14 cellular contexts compared by ENCODE assay signal in the genomic region with DNA sequence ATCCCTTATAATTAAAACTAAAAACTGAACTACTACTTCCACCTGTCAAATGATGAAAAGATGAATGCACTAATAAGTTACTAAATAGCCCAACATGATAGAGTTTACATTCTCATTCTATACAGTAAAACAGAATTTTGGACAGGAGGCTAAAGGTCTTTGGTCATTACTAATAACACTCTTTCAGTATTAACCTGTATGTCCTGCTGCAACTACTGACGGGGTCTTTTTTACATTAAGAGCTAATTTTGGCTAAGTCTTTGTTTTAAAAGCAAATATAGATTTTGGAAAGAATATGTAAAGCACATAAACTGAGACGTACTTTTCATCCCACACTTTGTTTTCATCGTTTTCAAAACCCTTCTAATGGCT.
A peak's percentile ranks its signal among the peaks of the same experiment; 100 is the strongest.
DNase-seq lines count a peak whose midpoint lies in the region; ATAC-seq, FAIRE-seq and TF ChIP-seq lines count a peak whose summit lies in the region.
"Had no signal": no experiment of that assay in that cellular context is flagged by ENCODE, and none has a peak within 500 bp of the region (broad histone marks: within the 10 kb centered on the region; RNA-seq: fewer than 3 reads in every experiment).

No MANE protein-coding gene starts in this region.

- FAIRE-seq in GM12878 (lab: Jason Lieb, UNC): no peak
- FAIRE-seq: GM19239 had no signal

- H3K9me3 ChIP-seq in GM12878 (replicated peaks; ENCODE audit: control insufficient read depth, insufficient read depth, low read length) (no peaks in the 10 kb centered on the region), neural progenitor cell (ENCODE audit: low read depth) (no peaks in the 10 kb centered on the region)
- H3K9me3 ChIP-seq in effector memory CD4-positive, alpha-beta T cell (ENCODE audit: control insufficient read depth, low read length): no peaks in the 10 kb centered on the region
- H3K9me3 ChIP-seq: HAP-1 had no signal

- H3K4me1 ChIP-seq in GM12878 (ENCODE audit: control insufficient read depth, insufficient read depth, low read length) (no peaks in the 10 kb centered on the region), neural progenitor cell (peaks cover 61% of the 10 kb centered on the region)
- H3K4me1 ChIP-seq in effector memory CD4-positive, alpha-beta T cell (ENCODE audit: control insufficient read depth, insufficient read depth, low read length, poor library complexity, severe bottlenecking): no peaks in the 10 kb centered on the region
- H3K4me1 ChIP-seq: HAP-1 had no signal

- DNase-seq in GM13977 (ENCODE audit: low spot score): peak; percentile 38
- no peak for DNase-seq in GM12878 (ENCODE audit: low read depth, low spot score)
- no peak for DNase-seq in neural progenitor cell (ENCODE audit: low spot score)
- DNase-seq in NCI-H526 (lab: John Stamatoyannopoulos, UW): no peak
- DNase-seq in effector memory CD4-positive, alpha-beta T cell: no peak
- DNase-seq in NCI-H187 treated with DMSO at 0.1 percent for 48 hours (lab: John Stamatoyannopoulos, UW): no peak
- DNase-seq: Calu3; CD8-positive, alpha-beta T cell; DND-41 had no signal

- intact Hi-C loops in GM12878 (cut with micrococcal nuclease; ENCODE audit: unreplicated experiment): no loop called here

- 0% methylated on average over 3 of the region's 3 CpGs for WGBS in GM12878 (ENCODE audit: insufficient coverage, insufficient replicate concordance, low lambda C conversion rate, missing lambda C conversion rate)

- H3K4me2 ChIP-seq in GM12878 (ENCODE audit: control insufficient read depth, insufficient read depth) (no peak overlapping the region), neural progenitor cell (peak overlapping the region; percentile 71)

- RAD21 ChIA-PET in GM12878 (lab: Charles Lee; ENCODE audit: unreplicated experiment): no interaction called here

- in situ Hi-C loops in GM13977 (cut with MboI; ENCODE audit: low pct_unique_long_range_greater_than_20kb, low sequenced_read_pairs, unreplicated experiment): no loop called here
- in situ Hi-C loops in GM12878 (cut with MboI): no loop called here

- SMC1A ChIA-PET in GM12878 (lab: Charles Lee; ENCODE audit: uncharacterized antibody, unreplicated experiment): interaction anchor here (1.0 to 1.5 kb wide), 2 partner anchors 14 to 46 kb away, joined by 3 to 4 read pairs; no protein-coding TSS in a partner anchor

- H3K27me3 Mint-ChIP-seq in neural progenitor cell (ENCODE audit: insufficient read depth, low read depth): peaks cover 2% of the 10 kb centered on the region

- H4K20me1 ChIP-seq in GM12878 (ENCODE audit: control insufficient read depth, insufficient read depth) (no peaks in the 10 kb centered on the region), neural progenitor cell (ENCODE audit: low read depth) (no peaks in the 10 kb centered on the region)
- H4K20me1 ChIP-seq: BLaER1 treated with 17β-estradiol and CSF1 and Interleukin-3, amounts not matched to agents 10 nM and 100 nM had no signal

- ATAC-seq in GM12878: peak; percentile 48; the same call in 2 of the 3 replicates
- ATAC-seq: CD8-positive, alpha-beta T cell had no signal

- no peak overlapping the region for H2AFZ ChIP-seq in GM12878 (ENCODE audit: control insufficient read depth, low read depth, low read length)
- H2AFZ ChIP-seq in neural progenitor cell (replicated peaks): no peak overlapping the region

- CTCF ChIA-PET in GM12878 (lab: Yijun Ruan, JAX): interaction anchor here (1.3 kb wide), 1 partner anchor 14 kb away, joined by 3 read pairs; no protein-coding TSS in a partner anchor

- peaks cover 42% of the 10 kb centered on the region for H3F3A ChIP-seq in neural progenitor cell (ENCODE audit: low read depth)

- POLR2A ChIA-PET in GM12878 (lab: Charles Lee): no interaction called here

- no peak for TF ChIP-seq RAD21 in GM12878 (IDR thresholded peaks at IDR 0.05; ENCODE audit: insufficient read depth, low read depth, low read length)

- H3K9me3 Mint-ChIP-seq in neural progenitor cell: no peaks in the 10 kb centered on the region
- H3K9me3 Mint-ChIP-seq: CD8-positive, alpha-beta T cell had no signal

- H3K36me3 Mint-ChIP-seq in neural progenitor cell: no peaks in the 10 kb centered on the region
- H3K36me3 Mint-ChIP-seq: CD8-positive, alpha-beta T cell had no signal

- no peak overlapping the region for H3K27ac Mint-ChIP-seq in neural progenitor cell
- H3K27ac Mint-ChIP-seq: B cell; CD8-positive, alpha-beta T cell had no signal

- H3K4me1 Mint-ChIP-seq in neural progenitor cell: peaks cover 82% of the 10 kb centered on the region

- peak overlapping the region; percentile 13 for H3K4me3 Mint-ChIP-seq in neural progenitor cell
- H3K4me3 Mint-ChIP-seq: CD8-positive, alpha-beta T cell had no signal

- TF ChIP-seq CTCF in GM13977 (IDR thresholded peaks at IDR 0.05; ENCODE audit: extremely low read depth, insufficient read depth, missing control alignments) (no peak), GM12878 (IDR thresholded peaks at IDR 0.05 in 2 of 3, conservative IDR thresholded peaks at IDR 0.05 in 1 of 3; ENCODE audit: control insufficient read depth in 2 of 3, extremely low read depth in 1 of 3, insufficient read depth in 1 of 3, low read depth in 3 of 3, low read length in 3 of 3) (no peak), neural progenitor cell (IDR thresholded peaks at IDR 0.05) (no peak)

- H3K27ac ChIP-seq in GM12878 (ENCODE audit: control insufficient read depth, insufficient read depth) (no peak overlapping the region), neural progenitor cell (no peak overlapping the region)
- H3K27ac ChIP-seq in effector memory CD4-positive, alpha-beta T cell (ENCODE audit: insufficient read depth, low read length, poor library complexity, severe bottlenecking): no peak overlapping the region
- H3K27ac ChIP-seq: BLaER1 treated with 17β-estradiol and CSF1 and Interleukin-3, amounts not matched to agents 10 nM and 100 nM; HL-60 had no signal

- no peaks in the 10 kb centered on the region for H3K36me3 ChIP-seq in GM12878 (ENCODE audit: control insufficient read depth in 2 of 2, insufficient read depth in 2 of 2, low read length in 1 of 2)
- H3K36me3 ChIP-seq in neural progenitor cell: no peaks in the 10 kb centered on the region
- H3K36me3 ChIP-seq in effector memory CD4-positive, alpha-beta T cell (ENCODE audit: control insufficient read depth, insufficient read depth, low read length): no peaks in the 10 kb centered on the region
- H3K36me3 ChIP-seq: BLaER1 treated with 17β-estradiol and CSF1 and Interleukin-3, amounts not matched to agents 10 nM and 100 nM; HAP-1 had no signal

- TF ChIP-seq EP300 in GM12878 (IDR thresholded peaks at IDR 0.05; ENCODE audit: borderline replicate concordance in 1 of 2, control insufficient read depth in 1 of 2, low read depth in 2 of 2, low read length in 2 of 2): no peak

- H3K9ac ChIP-seq in GM12878 (ENCODE audit: control insufficient read depth, insufficient read depth, low read length): no peak overlapping the region
- H3K9ac ChIP-seq in neural progenitor cell: no peak overlapping the region
- H3K9ac ChIP-seq: BLaER1 treated with 17β-estradiol and CSF1 and Interleukin-3, amounts not matched to agents 10 nM and 100 nM had no signal

- H3K27me3 ChIP-seq in GM12878 (replicated peaks in 1 of 2; ENCODE audit: control insufficient read depth in 2 of 2, insufficient read depth in 2 of 2, low read length in 1 of 2) (peaks cover 1 to 25% of the 10 kb centered on the region in 2 experiments; a peak in 3 of 4 replicates), neural progenitor cell (peaks cover 71% of the 10 kb centered on the region)
- peaks cover 7% of the 10 kb centered on the region for H3K27me3 ChIP-seq in effector memory CD4-positive, alpha-beta T cell (replicated peaks; ENCODE audit: control insufficient read depth, insufficient read depth, low read length, poor library complexity, severe bottlenecking)

- no peak for TF ChIP-seq POLR2A in GM12878 (IDR thresholded peaks at IDR 0.05; ENCODE audit: low read depth, low read length)

- H3K79me2 ChIP-seq in GM12878 (ENCODE audit: control insufficient read depth, insufficient read depth, low read length): no peaks in the 10 kb centered on the region
- H3K79me2 ChIP-seq in neural progenitor cell (ENCODE audit: low read depth): no peaks in the 10 kb centered on the region

- BruUV-seq in GM12878 (replicated peaks; lab: Mats Ljungman, UMichigan): no TSS peak

- H3K4me3 ChIP-seq in GM12878: no peak overlapping the region
- no peak overlapping the region for H3K4me3 ChIP-seq in neural progenitor cell
- H3K4me3 ChIP-seq in effector memory CD4-positive, alpha-beta T cell (ENCODE audit: insufficient read depth, low read depth, low read length, poor library complexity, severe bottlenecking): no peak overlapping the region
- H3K4me3 ChIP-seq: BLaER1 treated with 17β-estradiol and CSF1 and Interleukin-3, amounts not matched to agents 10 nM and 100 nM; HAP-1 had no signal

TF ChIP-seq in GM12878, 131 proteins besides CTCF, POLR2A, EP300 and RAD21:
- peak; percentile 70 for TF ChIP-seq NR2F1 (conservative IDR thresholded peaks at IDR 0.05)
- no peak for TF ChIP-seq KDM1A (IDR thresholded peaks at IDR 0.05; ENCODE audit: borderline replicate concordance)
